ENCODE assay signal across 8 cellular contexts in the genomic region with DNA sequence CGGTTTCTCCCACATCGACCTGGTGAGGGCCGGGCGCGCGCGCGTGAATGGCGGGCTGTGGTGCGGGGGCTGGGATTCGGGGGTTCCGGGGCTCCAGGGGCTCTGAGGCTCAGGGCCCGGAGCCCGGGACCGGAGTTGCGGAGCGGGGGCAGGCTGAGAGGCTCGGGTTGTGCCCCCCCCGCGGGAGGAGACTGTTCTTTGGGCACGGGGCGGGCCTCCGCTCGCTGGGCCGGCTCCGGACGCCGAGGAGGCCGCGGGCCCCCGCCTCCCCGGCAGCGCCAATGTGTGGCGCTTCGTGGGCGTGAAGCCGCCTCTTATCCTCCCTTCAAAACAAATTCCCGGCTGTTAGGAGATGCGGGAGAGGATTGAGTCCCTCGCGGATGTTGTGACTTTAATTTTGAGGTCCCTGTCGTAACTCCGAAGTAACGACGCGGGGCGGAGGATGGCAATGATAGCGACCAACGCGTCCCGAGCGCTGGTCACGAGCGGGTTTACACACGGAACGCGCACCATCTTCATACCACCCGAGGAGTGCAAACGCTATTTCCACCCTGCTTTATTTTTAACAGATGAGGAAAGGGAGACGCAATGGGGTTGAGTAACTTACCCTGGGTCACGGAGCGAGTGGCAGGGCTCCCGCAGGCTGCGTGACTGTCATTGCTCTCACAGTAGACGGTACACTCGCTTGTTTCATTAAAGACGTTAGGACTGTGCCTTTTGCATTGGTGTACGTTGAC. TPM values are rescaled to one million over a fixed set of nuclear protein-coding genes. Genes with fewer than 3 reads are reported as not detected.
A peak's percentile ranks its signal among the peaks of the same experiment; 100 is the strongest.
DNase-seq lines count a peak whose midpoint lies in the region; ATAC-seq, FAIRE-seq and TF ChIP-seq lines count a peak whose summit lies in the region.

No MANE protein-coding gene starts in this region.

- intact Hi-C loops in endothelial cell of umbilical vein (cut with micrococcal nuclease) = loop anchor here (1.0 kb wide), 1 partner anchor 24 kb away; a partner anchor contains a TSS
- intact Hi-C loops in mucosa of descending colon (cut with DNase I, micrococcal nuclease) = no loop called here

- H3K27me3 ChIP-seq in DOHH2 (ENCODE audit: control insufficient read depth, low read length) (no peaks in the 10 kb centered on the region), WERI-Rb-1 (ENCODE audit: insufficient read depth, low read depth, severe bottlenecking) (no peaks in the 10 kb centered on the region), endothelial cell of umbilical vein (ENCODE audit: control insufficient read depth in 2 of 2, insufficient read depth in 2 of 2, low read length in 2 of 2) (no peaks in the 10 kb centered on the region)

- peaks cover 67% of the 10 kb centered on the region for H3K36me3 ChIP-seq in DOHH2 (ENCODE audit: control insufficient read depth, low read length)
- H3K36me3 ChIP-seq in WERI-Rb-1 = peaks cover 60% of the 10 kb centered on the region
- H3K36me3 ChIP-seq in endothelial cell of umbilical vein (ENCODE audit: control insufficient read depth in 2 of 2, extremely low read depth in 1 of 2, insufficient read depth in 2 of 2, low read length in 2 of 2) = peaks cover 2 to 6% of the 10 kb centered on the region in 2 experiments
- H3K36me3 ChIP-seq in mucosa of descending colon (ENCODE audit: low read depth) = no peaks in the 10 kb centered on the region

- dilution Hi-C loops in endothelial cell of umbilical vein (cut with MboI; ENCODE audit: extremely low pct_ligation_motif_present, low sequenced_read_pairs) = no loop called here

- peak; percentile 18 for DNase-seq in HT1080 (ENCODE audit: low read depth)
- DNase-seq in WERI-Rb-1 = peak; percentile 15
- peak; percentile 41 for DNase-seq in endothelial cell of umbilical vein (ENCODE audit: low read depth, low spot score)
- DNase-seq in mucosa of descending colon = peak in 2 of 3 donors; percentile 44 to 52

- peak overlapping the region; percentile 66 for H3K27ac ChIP-seq in DOHH2 (ENCODE audit: low read depth, low read length)
- peak overlapping the region; percentile 94 for H3K27ac ChIP-seq in WERI-Rb-1
- peak overlapping the region; percentile 59 for H3K27ac ChIP-seq in endothelial cell of umbilical vein (ENCODE audit: insufficient read depth, low read depth, low read length)
- H3K27ac ChIP-seq in temporal lobe (ENCODE audit: low read depth, low read length) = peak overlapping the region; percentile 44

- H3K79me2 ChIP-seq in DOHH2 (ENCODE audit: control insufficient read depth, low read length) (peaks cover 61% of the 10 kb centered on the region), endothelial cell of umbilical vein (ENCODE audit: control insufficient read depth, insufficient read depth, low read length) (peaks cover 56% of the 10 kb centered on the region)

- H4K20me1 ChIP-seq in DOHH2 (ENCODE audit: control insufficient read depth, insufficient read depth, low read depth, low read length) (peaks cover 37% of the 10 kb centered on the region), endothelial cell of umbilical vein (replicated peaks; ENCODE audit: control insufficient read depth, extremely low read depth, insufficient read depth, low read length) (peaks cover 8% of the 10 kb centered on the region)

- H3K9me3 ChIP-seq in DOHH2 (ENCODE audit: control insufficient read depth, insufficient read depth, low read length) (no peaks in the 10 kb centered on the region), WERI-Rb-1 (ENCODE audit: severe bottlenecking) (no peaks in the 10 kb centered on the region), endothelial cell of umbilical vein (replicated peaks; ENCODE audit: control insufficient read depth, insufficient read depth, low read length) (no peaks in the 10 kb centered on the region), mucosa of descending colon (no peaks in the 10 kb centered on the region)

- POLR2A ChIA-PET in endothelial cell of umbilical vein (lab: Charles Lee) = no interaction called here

- H3K9me2 ChIP-seq in DOHH2 (replicated peaks; ENCODE audit: control insufficient read depth, low read length) = no peaks in the 10 kb centered on the region

- peaks cover 22% of the 10 kb centered on the region for H3F3A ChIP-seq in DOHH2 (ENCODE audit: control insufficient read depth, insufficient read depth)

- H3K4me2 ChIP-seq in DOHH2 (ENCODE audit: low read length) (peak overlapping the region; percentile 83), endothelial cell of umbilical vein (ENCODE audit: insufficient read depth, low read length) (peak overlapping the region; percentile 98)

- peak overlapping the region; percentile 91 for H3K9ac ChIP-seq in endothelial cell of umbilical vein (replicated peaks; ENCODE audit: extremely low read depth, insufficient read depth, low read length)

- FAIRE-seq in endothelial cell of umbilical vein (lab: Jason Lieb, UNC) = peak; percentile 21

- ATAC-seq in GM21360 (IDR thresholded peaks at IDR 0.05; ENCODE audit: unreplicated experiment) = peak; percentile 34
- peak; percentile 84 for ATAC-seq in mucosa of descending colon
- no peak for ATAC-seq in GM18519 (IDR thresholded peaks at IDR 0.05; ENCODE audit: low FRiP score, unreplicated experiment)

- CTCF ChIA-PET in endothelial cell of umbilical vein (lab: Charles Lee) = interaction anchor here (0.7 to 1.3 kb wide), 4 partner anchors 13 to 45 kb away, joined by 3 to 4 read pairs (median 3); no protein-coding TSS in a partner anchor

- no peak for TF ChIP-seq POLR2A in endothelial cell of umbilical vein (IDR thresholded peaks at IDR 0.05; ENCODE audit: low read depth, low read length)

- H3K9me1 ChIP-seq in endothelial cell of umbilical vein (replicated peaks; ENCODE audit: control insufficient read depth, extremely low read depth, insufficient read depth, low read length) = no peaks in the 10 kb centered on the region

- TF ChIP-seq CTCF in DOHH2 (IDR thresholded peaks at IDR 0.05; ENCODE audit: low read depth, low read length, poor library complexity, severe bottlenecking) = no peak
- TF ChIP-seq CTCF in WERI-Rb-1 (IDR thresholded peaks at IDR 0.05; ENCODE audit: low read depth, low read length) = no peak
- TF ChIP-seq CTCF in endothelial cell of umbilical vein (IDR thresholded peaks at IDR 0.05; ENCODE audit: extremely low read depth in 1 of 2, insufficient read depth in 1 of 2, low read depth in 1 of 2, low read length in 2 of 2) = no peak
- no peak for TF ChIP-seq CTCF in mucosa of descending colon (IDR thresholded peaks at IDR 0.05)

- BruUV-seq in endothelial cell of umbilical vein (replicated peaks; lab: Mats Ljungman, UMichigan) = no TSS peak

- peaks cover 30% of the 10 kb centered on the region for H3K4me1 ChIP-seq in DOHH2 (ENCODE audit: control insufficient read depth, low read length)
- peaks cover 27% of the 10 kb centered on the region for H3K4me1 ChIP-seq in endothelial cell of umbilical vein (ENCODE audit: control insufficient read depth, extremely low read depth, insufficient read depth, low read length)
- H3K4me1 ChIP-seq in mucosa of descending colon (ENCODE audit: low read depth) = peaks cover 17% of the 10 kb centered on the region

- H3K4me3 ChIP-seq in DOHH2 (ENCODE audit: low read length) = peak overlapping the region; percentile 92
- H3K4me3 ChIP-seq in WERI-Rb-1 (ENCODE audit: low read depth, low read length) = peak overlapping the region; percentile 74
- peak overlapping the region; percentile 85 to 93 (median 86) for H3K4me3 ChIP-seq in endothelial cell of umbilical vein (replicated peaks in 1 of 3; ENCODE audit: insufficient read depth in 1 of 3, low read depth in 1 of 3, low read length in 3 of 3)
- H3K4me3 ChIP-seq in mucosa of descending colon = peak overlapping the region; percentile 94

- peak overlapping the region; percentile 90 for H2AFZ ChIP-seq in endothelial cell of umbilical vein (ENCODE audit: low read depth, low read length)

RNA-seq across cellular contexts. Expression of a gene that starts 0.5 kb away (rescaled TPM):
- 240 and 271 TPM in 2 replicates for total RNA-seq in HT1080 (2014; rRNA removed; shearing (Covaris generic))
- 182 and 203 TPM in 2 replicates for polyA plus RNA-seq in HT1080 (2015; cell fraction: cytosol; rRNA removed)
- 111 and 118 TPM in 2 replicates for polyA plus RNA-seq in HT1080 (2015; cell fraction: nucleus; rRNA removed)
- total RNA-seq in endothelial cell of umbilical vein (89.2 and 91.9 TPM in 2 replicates), mucosa of descending colon (10 to 100 TPM; 41.0 to 63.6 (median 48.3) TPM), temporal lobe (108 TPM)
- 52.0 and 55.0 TPM in 2 replicates for polyA plus RNA-seq in endothelial cell of umbilical vein
- polyA plus RNA-seq in endothelial cell of umbilical vein (2011; cell fraction: cytosol; rRNA removed) = 75.2 and 99.6 TPM in 2 replicates
- 64.5 and 65.2 TPM in 2 replicates for polyA plus RNA-seq in endothelial cell of umbilical vein (2011; cell fraction: nucleus; rRNA removed)
- polyA plus RNA-seq in endothelial cell of umbilical vein (2012) = 102 and 120 TPM in 2 replicates
- polyA minus RNA-seq in endothelial cell of umbilical vein = 159 and 176 TPM in 2 replicates
- polyA minus RNA-seq in endothelial cell of umbilical vein (2011; cell fraction: cytosol; rRNA and poly(A)+ RNA removed) = 80.3 TPM
- 38.4 and 54.0 TPM in 2 replicates for polyA minus RNA-seq in endothelial cell of umbilical vein (2011; cell fraction: nucleus; rRNA and poly(A)+ RNA removed)

RNA-seq across cellular contexts. Expression of a gene that starts 24.5 kb away (rescaled TPM):
- 54.2 and 54.8 TPM in 2 replicates for total RNA-seq in HT1080 (2014; rRNA removed; shearing (Covaris generic))
- polyA plus RNA-seq in HT1080 (2015; cell fraction: cytosol; rRNA removed) = 35.0 and 42.9 TPM in 2 replicates
- polyA plus RNA-seq in HT1080 (2015; cell fraction: nucleus; rRNA removed) = 20.0 and 22.5 TPM in 2 replicates
- total RNA-seq in endothelial cell of umbilical vein = 12.4 and 12.9 TPM in 2 replicates
- polyA plus RNA-seq in endothelial cell of umbilical vein = 20.3 and 24.9 TPM in 2 replicates
- 19.2 and 19.6 TPM in 2 replicates for polyA plus RNA-seq in endothelial cell of umbilical vein (2011; cell fraction: cytosol; rRNA removed)
- 9.0 and 11.1 TPM in 2 replicates for polyA plus RNA-seq in endothelial cell of umbilical vein (2011; cell fraction: nucleus; rRNA removed)
- 18.4 and 21.4 TPM in 2 replicates for polyA plus RNA-seq in endothelial cell of umbilical vein (2012)
- 22.9 and 23.2 TPM in 2 replicates for polyA minus RNA-seq in endothelial cell of umbilical vein
- 5.9 TPM for polyA minus RNA-seq in endothelial cell of umbilical vein (2011; cell fraction: cytosol; rRNA and poly(A)+ RNA removed)
- 3.1 and 5.6 TPM in 2 replicates for polyA minus RNA-seq in endothelial cell of umbilical vein (2011; cell fraction: nucleus; rRNA and poly(A)+ RNA removed)
- total RNA-seq in mucosa of descending colon = 10 to 100 TPM in 1 of 3 donors, 1 to 10 TPM in 2; 6.4 to 10.5 (median 8.1) TPM
- 10.8 TPM for total RNA-seq in temporal lobe

RNA-seq across cellular contexts. Expression of a gene that starts 52.8 kb away (rescaled TPM):
- 15.1 and 15.5 TPM in 2 replicates for total RNA-seq in HT1080 (2014; rRNA removed; shearing (Covaris generic))
- 6.7 and 9.8 TPM in 2 replicates for polyA plus RNA-seq in HT1080 (2015; cell fraction: cytosol; rRNA removed)
- polyA plus RNA-seq in HT1080 (2015; cell fraction: nucleus; rRNA removed) = 7.9 and 10.3 TPM in 2 replicates
- total RNA-seq in endothelial cell of umbilical vein = 25.7 and 26.9 TPM in 2 replicates
- polyA plus RNA-seq in endothelial cell of umbilical vein = 18.0 and 22.4 TPM in 2 replicates
- 23.3 and 24.7 TPM in 2 replicates for polyA plus RNA-seq in endothelial cell of umbilical vein (2011; cell fraction: cytosol; rRNA removed)
- 21.4 and 26.1 TPM in 2 replicates for polyA plus RNA-seq in endothelial cell of umbilical vein (2011; cell fraction: nucleus; rRNA removed)
- polyA plus RNA-seq in endothelial cell of umbilical vein (2012) = 20.2 and 25.0 TPM in 2 replicates
- polyA minus RNA-seq in endothelial cell of umbilical vein = 40.8 and 49.6 TPM in 2 replicates
- 0.51 TPM for polyA minus RNA-seq in endothelial cell of umbilical vein (2011; cell fraction: cytosol; rRNA and poly(A)+ RNA removed)
- polyA minus RNA-seq in endothelial cell of umbilical vein (2011; cell fraction: nucleus; rRNA and poly(A)+ RNA removed) = 14.7 and 17.6 TPM in 2 replicates
- 10 to 100 TPM in 1 of 3 donors, 1 to 10 TPM in 2; 1.5 to 12.3 (median 3.2) TPM for total RNA-seq in mucosa of descending colon
- 13.0 TPM for total RNA-seq in temporal lobe

Comparison
In these comparisons a context has a peak if more than half of its experiments do, and no peak if none do; other contexts are left out.
1. H3K27ac ChIP-seq: peak in every context shown above with its lines; median percentile 94 in WERI-Rb-1; 66 in DOHH2; 59 in endothelial cell of umbilical vein; 44 in temporal lobe.